10 cellular contexts compared by ENCODE assay signal in the genomic region with DNA sequence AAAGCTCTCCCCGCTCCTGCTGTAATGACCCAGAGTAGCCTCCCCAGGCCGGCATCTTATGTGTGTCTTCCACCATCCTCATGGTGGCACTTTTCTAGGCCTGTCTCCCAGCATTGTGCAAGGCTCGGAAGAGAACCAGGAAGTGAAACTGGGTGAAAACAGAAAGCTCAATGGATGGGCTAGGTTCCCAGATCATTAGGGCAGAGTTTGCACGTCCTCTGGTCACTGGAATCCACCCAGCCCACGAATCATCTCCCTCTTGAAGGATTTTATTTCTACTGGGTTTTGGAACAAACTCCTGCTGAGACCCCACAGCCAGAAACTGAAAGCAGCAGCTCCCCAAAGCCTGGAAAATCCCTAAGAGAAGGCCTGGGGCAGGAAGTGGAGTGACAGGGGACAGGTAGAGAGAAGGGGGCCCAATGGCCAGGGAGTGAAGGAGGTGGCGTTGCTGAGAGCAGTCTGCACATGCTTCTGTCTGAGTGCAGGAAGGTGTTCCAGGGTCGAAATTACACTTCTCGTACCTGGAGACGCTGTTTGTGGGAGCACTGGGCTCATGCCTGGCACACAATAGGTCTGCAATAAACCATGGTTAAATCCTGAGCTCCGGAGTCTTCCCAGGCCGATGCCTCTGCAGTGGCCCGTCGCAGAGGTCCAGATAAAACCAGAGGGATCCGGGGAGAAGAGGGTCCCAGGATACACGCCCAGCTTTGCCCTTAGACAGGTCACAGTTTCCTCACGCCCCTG. TPM values are rescaled to one million over a fixed set of nuclear protein-coding genes. Genes with fewer than 3 reads are reported as not detected.
A peak's percentile ranks its signal among the peaks of the same experiment; 100 is the strongest.
DNase-seq lines count a peak whose midpoint lies in the region; ATAC-seq and TF ChIP-seq lines count a peak whose summit lies in the region.
"Had no signal": no experiment of that assay in that cellular context is flagged by ENCODE, and none has a peak within 500 bp of the region (broad histone marks: within the 10 kb centered on the region; RNA-seq: fewer than 3 reads in every experiment).

No MANE protein-coding gene starts in this region.

- ATAC-seq in stimulated activated effector memory CD8-positive, alpha-beta T cell treated with anti-CD3 and anti-CD28 coated beads, Interleukin-12 subunit alpha, Interleukin-12 subunit beta, amount 100 ng/mL, for 72 hours, result no peak
- ATAC-seq in HG02973 (IDR thresholded peaks at IDR 0.05; ENCODE audit: unreplicated experiment), result no peak

- no peak overlapping the region for H3K4me3 ChIP-seq in hepatocyte

- H3K9me2 ChIP-seq in hepatocyte (replicated peaks; ENCODE audit: insufficient read depth), result no peaks in the 10 kb centered on the region

- H3K27me3 ChIP-seq in hepatocyte, result no peaks in the 10 kb centered on the region

- H3K79me2 ChIP-seq in hepatocyte, result no peaks in the 10 kb centered on the region

- H3K4me3 Mint-ChIP-seq in stimulated activated effector memory CD8-positive, alpha-beta T cell treated with anti-CD3 and anti-CD28 coated beads, Interleukin-12 subunit alpha, Interleukin-12 subunit beta, amount 100 ng/mL, for 72 hours, result peak overlapping the region; percentile 43

- peak overlapping the region; percentile 24 for H3K4me2 ChIP-seq in hepatocyte

- peaks cover 23% of the 10 kb centered on the region for H3K4me1 Mint-ChIP-seq in stimulated activated effector memory CD8-positive, alpha-beta T cell treated with anti-CD3 and anti-CD28 coated beads, Interleukin-12 subunit alpha, Interleukin-12 subunit beta, amount 100 ng/mL, for 72 hours

- H4K20me1 ChIP-seq in hepatocyte (ENCODE audit: insufficient read depth, poor library complexity, severe bottlenecking), result no peaks in the 10 kb centered on the region

- no peaks in the 10 kb centered on the region for H3K36me3 ChIP-seq in hepatocyte (replicated peaks; ENCODE audit: insufficient read depth, low read depth)

- no peaks in the 10 kb centered on the region for H3K9me3 Mint-ChIP-seq in stimulated activated effector memory CD8-positive, alpha-beta T cell treated with anti-CD3 and anti-CD28 coated beads, Interleukin-12 subunit alpha, Interleukin-12 subunit beta, amount 100 ng/mL, for 72 hours

- peak overlapping the region; percentile 29 for H2AFZ ChIP-seq in hepatocyte

- H3K27ac Mint-ChIP-seq in stimulated activated effector memory CD8-positive, alpha-beta T cell treated with anti-CD3 and anti-CD28 coated beads, Interleukin-12 subunit alpha, Interleukin-12 subunit beta, amount 100 ng/mL, for 72 hours, result peak overlapping the region; percentile 81

- 35 to 53% (median 38%) methylated on average over 16 of the region's 16 CpGs for WGBS in adipose tissue, 3 donors
- WGBS in hepatocyte (ENCODE audit: low lambda C conversion rate, missing lambda C conversion rate), result 69% methylated on average over 16 of the region's 16 CpGs

- TF ChIP-seq CTCF in hepatocyte (IDR thresholded peaks at IDR 0.05; ENCODE audit: poor library complexity), result no peak

- H3K36me3 Mint-ChIP-seq in stimulated activated effector memory CD8-positive, alpha-beta T cell treated with anti-CD3 and anti-CD28 coated beads, Interleukin-12 subunit alpha, Interleukin-12 subunit beta, amount 100 ng/mL, for 72 hours, result no peaks in the 10 kb centered on the region

- H3K27ac ChIP-seq in adipose tissue (ENCODE audit: low read depth, low read length), result peak overlapping the region; percentile 38
- no peak overlapping the region for H3K27ac ChIP-seq in hepatocyte

- peaks cover 18% of the 10 kb centered on the region for H3K4me1 ChIP-seq in hepatocyte (ENCODE audit: insufficient read depth)

- H3K9me3 ChIP-seq in hepatocyte (ENCODE audit: low read depth), result no peaks in the 10 kb centered on the region

- DNase-seq in H4 (ENCODE audit: low spot score) (peak; percentile 43), hepatocyte (ENCODE audit: low spot score) (no peak), occipital lobe (lab: John Stamatoyannopoulos, UW) (no peak)
- no peak for DNase-seq in stimulated activated effector memory CD8-positive, alpha-beta T cell treated with anti-CD3 and anti-CD28 coated beads, Interleukin-12 subunit alpha, Interleukin-12 subunit beta, amount 100 ng/mL, for 72 hours (ENCODE audit: low spot score in 2 of 2)
- no peak for DNase-seq in activated CD4-positive, alpha-beta T cell treated with anti-CD3 and anti-CD28 coated beads, Interleukin-2, amount 50 U/mL, for 48 hours
- DNase-seq in activated CD4-positive, alpha-beta T cell treated with anti-CD3 and anti-CD28 coated beads for 1 hour, result no peak

RNA-seq across cellular contexts. Expression of gene ACVRL1, which starts 15.6 kb away (rescaled TPM):
- 4.1 and 4.8 TPM in 2 replicates for total RNA-seq in H4 (2014; rRNA removed; shearing (Covaris generic))
- 10 to 100 TPM; 12.9 to 61.5 (median 59.9) TPM for polyA plus RNA-seq in adipose tissue
- 4.6 and 11.6 TPM in 2 replicates for total RNA-seq in hepatocyte
- polyA plus RNA-seq in hepatocyte, result 1.4 and 2.4 TPM in 2 replicates
- 11.5 TPM for total RNA-seq in occipital lobe
- total RNA-seq: NCI-H460 had no signal

RNA-seq across cellular contexts. Expression of gene ACVR1B, which starts 28.6 kb away (rescaled TPM):
- total RNA-seq in H4 (2014; rRNA removed; shearing (Covaris generic)), result 3.8 and 6.1 TPM in 2 replicates
- polyA plus RNA-seq in adipose tissue (10 to 100 TPM in 2 of 3 donors, 1 to 10 TPM in 1; 8.9 to 26.9 (median 20.0) TPM), hepatocyte (4.8 and 5.7 TPM in 2 replicates)
- total RNA-seq in hepatocyte (16.3 and 22.4 TPM in 2 replicates), occipital lobe (43.2 TPM)

RNA-seq across cellular contexts. Expression of gene ANKRD33, which starts 35.0 kb away (rescaled TPM):
- total RNA-seq in H4 (2014; rRNA removed; shearing (Covaris generic)), result not detected in 2 replicates
- under 1 TPM in 1 of 3 donors, not detected in 2; 0.03 TPM for polyA plus RNA-seq in adipose tissue
- total RNA-seq in hepatocyte, result not detected in 2 replicates
- polyA plus RNA-seq in hepatocyte, result 0.12 and 0.29 TPM in 2 replicates
- not detected for total RNA-seq in occipital lobe
- total RNA-seq: bronchial epithelial cell, NCI-H460 had no signal
